In genomic region chr2:58541511-58541910, GRCh38 we compare ENCODE assay signal across 1 cellular context.
A peak's percentile ranks its signal among the peaks of the same experiment; 100 is the strongest.
TF ChIP-seq lines count a peak whose summit lies in the region.

No MANE protein-coding gene starts in this region.

TF ChIP-seq in H1, 55 proteins besides CTCF, POLR2A, EP300 and RAD21:
- peak; percentile 44; the same call in 1 of the 2 replicates for TF ChIP-seq USF2 (IDR thresholded peaks at IDR 0.05; ENCODE audit: low read length)
- peak; percentile 47; the same call in 1 of the 2 replicates for TF ChIP-seq POLR2AphosphoS5 (IDR thresholded peaks at IDR 0.05; ENCODE audit: low read depth, low read length)
- TF ChIP-seq, protein P1, sequence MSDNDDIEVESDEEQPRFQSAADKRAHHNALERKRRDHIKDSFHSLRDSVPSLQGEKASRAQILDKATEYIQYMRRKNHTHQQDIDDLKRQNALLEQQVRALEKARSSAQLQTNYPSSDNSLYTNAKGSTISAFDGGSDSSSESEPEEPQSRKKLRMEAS (IDR thresholded peaks at IDR 0.05), result 0 out of 2 replicates have a peak, but pooled peaks have one; percentile 41
- peak; percentile 40; the same call in 1 of the 2 replicates for TF ChIP-seq TAF1 (IDR thresholded peaks at IDR 0.05; ENCODE audit: low read depth, low read length)
- TF ChIP-seq ATF3 (IDR thresholded peaks at IDR 0.05; ENCODE audit: insufficient read depth, low read depth, low read length), result no peak
